Comparison of ENCODE assay signal across 9 cellular contexts in genomic region chr19:41449079-41449864, GRCh38. TPM values are rescaled to one million over a fixed set of nuclear protein-coding genes. Genes with fewer than 3 reads are reported as not detected.
A peak's percentile ranks its signal among the peaks of the same experiment; 100 is the strongest.
DNase-seq lines count a peak whose midpoint lies in the region; ATAC-seq and TF ChIP-seq lines count a peak whose summit lies in the region.
"Had no signal": no experiment of that assay in that cellular context is flagged by ENCODE, and none has a peak within 500 bp of the region (broad histone marks: within the 10 kb centered on the region; RNA-seq: fewer than 3 reads in every experiment).

No MANE protein-coding gene starts in this region.

- DNase-seq in D341Med (ENCODE audit: low spot score) (peak; percentile 88), epithelial cell of esophagus (ENCODE audit: low read depth) (peak; percentile 53), myocyte (ENCODE audit: low read depth) (peak; percentile 68)
- peak; percentile 88 for DNase-seq in activated CD8-positive, alpha-beta memory T cell treated with anti-CD3 and anti-CD28 coated beads, Interleukin-2, amount 50 U/mL, for 48 hours
- peak; percentile 40 to 54 for DNase-seq in stimulated activated CD8-positive, alpha-beta memory T cell treated with anti-CD3 and anti-CD28 coated beads, Interleukin-7, amount 100 ng/mL, for 4 hours (ENCODE audit: low read depth in 2 of 2)

- TF ChIP-seq CTCF in OCI-LY1 (IDR thresholded peaks at IDR 0.05; ENCODE audit: low read length) (peak; percentile 97), epithelial cell of esophagus (IDR thresholded peaks at IDR 0.05; ENCODE audit: insufficient read depth, low read depth, low read length, missing control alignments) (peak; percentile 98)

- peaks cover 3% of the 10 kb centered on the region; the same call in 1 of the 2 replicates for H3K27me3 ChIP-seq in OCI-LY1 (ENCODE audit: insufficient read depth, low read length)

- peak overlapping the region; percentile 43; the same call in 1 of the 2 replicates for H3K4me2 ChIP-seq in OCI-LY1 (ENCODE audit: low read length)

- ATAC-seq in HG02981 (IDR thresholded peaks at IDR 0.05; ENCODE audit: unreplicated experiment) (peak; percentile 51), HG03139 (IDR thresholded peaks at IDR 0.05; ENCODE audit: unreplicated experiment) (no peak)

- H3K9me2 ChIP-seq in OCI-LY1 (ENCODE audit: low read depth, low read length): no peaks in the 10 kb centered on the region

- H3K36me3 ChIP-seq in OCI-LY1 (ENCODE audit: insufficient read depth, low read length): no peaks in the 10 kb centered on the region

- H3K4me3 ChIP-seq in OCI-LY1 (ENCODE audit: low read depth, low read length, poor library complexity, severe bottlenecking) (no peak overlapping the region), epithelial cell of esophagus (ENCODE audit: low read length) (no peak overlapping the region)

- no peaks in the 10 kb centered on the region for H3K79me2 ChIP-seq in OCI-LY1 (ENCODE audit: insufficient read depth, low read length)

- no peak overlapping the region for H3K27ac ChIP-seq in OCI-LY1 (ENCODE audit: low read depth, low read length, poor library complexity, severe bottlenecking)

- no peak overlapping the region for H3K9ac ChIP-seq in OCI-LY1 (ENCODE audit: low read length)

- no peaks in the 10 kb centered on the region for H3K9me3 ChIP-seq in OCI-LY1 (ENCODE audit: low read length)

- H3K4me1 ChIP-seq in OCI-LY1 (ENCODE audit: insufficient read depth, low read length, severe bottlenecking): peaks cover 4% of the 10 kb centered on the region

- H4K20me1 ChIP-seq in OCI-LY1 (ENCODE audit: insufficient read depth, low read length): no peaks in the 10 kb centered on the region

- no peak overlapping the region for H2AFZ ChIP-seq in OCI-LY1 (ENCODE audit: low read length)

- no peaks in the 10 kb centered on the region for H3F3A ChIP-seq in OCI-LY1 (ENCODE audit: insufficient read depth, low read length)

RNA-seq across cellular contexts. Expression of gene ERICH4, which starts 6.3 kb away (rescaled TPM):
- not detected in 2 replicates for total RNA-seq in myocyte
- not detected for polyA plus RNA-seq in myocyte (2012)
- total RNA-seq: frontal cortex had no signal

RNA-seq across cellular contexts. Expression of gene DMAC2, which starts 9.6 kb away (rescaled TPM):
- total RNA-seq in myocyte: 36.2 and 43.2 TPM in 2 replicates
- 36.5 TPM for polyA plus RNA-seq in myocyte (2012)

RNA-seq across cellular contexts. Expression of gene B3GNT8, which starts 22.1 kb away (rescaled TPM):
- total RNA-seq in myocyte: not detected in 2 replicates
- polyA plus RNA-seq in myocyte (2012): 0.20 TPM

RNA-seq across cellular contexts. Expression of gene BCKDHA, which starts 51.7 kb away (rescaled TPM):
- total RNA-seq in myocyte: 53.4 and 77.7 TPM in 2 replicates
- polyA plus RNA-seq in myocyte (2012): 45.4 TPM

RNA-seq across cellular contexts. Expression of gene EXOSC5, which starts 52.1 kb away (rescaled TPM):
- 22.2 and 35.4 TPM in 2 replicates for total RNA-seq in myocyte
- polyA plus RNA-seq in myocyte (2012): 22.3 TPM
